Comparison of ENCODE assay signal across 31 cellular contexts in genomic region chr12:26044592-26044991, GRCh38.
"Had no signal": no experiment of that assay in that cellular context is flagged by ENCODE, and none has a peak within 500 bp of the region (broad histone marks: within the 10 kb centered on the region; RNA-seq: fewer than 3 reads in every experiment).

No MANE protein-coding gene starts in this region.

- H3K4me3 ChIP-seq: esophagus squamous epithelium, left lung, lower lobe of right lung, mucosa of descending colon, skin epidermis, thyroid gland had no signal

- H3K27ac Mint-ChIP-seq: activated CD4-positive, alpha-beta memory T cell treated with anti-CD3 and anti-CD28 coated beads for 36 hours; activated CD4-positive, alpha-beta T cell treated with anti-CD3 and anti-CD28 coated beads, Interleukin-2, amount 10 ng/mL, durations not matched to agents 24 days and 14 days; activated naive CD4-positive, alpha-beta T cell treated with anti-CD3 and anti-CD28 coated beads for 36 hours; activated naive CD8-positive, alpha-beta T cell treated with anti-CD3 and anti-CD28 coated beads for 36 hours; activated T-helper 1 cell treated with anti-CD3 and anti-CD28 coated beads, Interleukin-12 subunit alpha, Interleukin-12 subunit beta, Interleukin-2, Interleukin-4 antibody, amounts not matched to agents 30 ng/mL and 10 ng/mL and 1 ng/mL, durations not matched to agents 14 hours and 24 hours and 36 hours; dendritic cell treated with granulocyte-macrophage colony-stimulating factor and Interleukin-4, amounts not matched to agents 40 ng/mL and 50 ng/mL, for 4 days; natural killer cell treated with Interleukin-12 subunit alpha and Interleukin-12 subunit beta and Interleukin-15 and Interleukin-18, amount 100 ng/mL, for 72 hours; progenitor cell of endocrine pancreas; stimulated activated memory B cell treated with anti-CD40 and anti-IgM and Interleukin-4, amounts not matched to agents 10 μg/mL and 1 μg/mL and 100 μg/mL, for 72 hours; T-helper 1 cell treated with Interleukin-12 subunit alpha and Interleukin-12 subunit beta and Interleukin-4 antibody, amounts not matched to agents 30 μg/mL and 1 μg/mL, for 36 hours had no signal

- DNase-seq: activated CD4-positive, alpha-beta memory T cell treated with anti-CD3 and anti-CD28 coated beads for 36 hours; activated CD4-positive, alpha-beta T cell treated with anti-CD3 and anti-CD28 coated beads, Interleukin-2, amount 10 ng/mL, durations not matched to agents 24 days and 14 days; activated CD8-positive, alpha-beta memory T cell treated with anti-CD3 and anti-CD28 coated beads, Interleukin-2, amount 50 U/mL, for 4 hours; activated effector memory CD4-positive, alpha-beta T cell treated with anti-CD3 and anti-CD28 coated beads, Interleukin-2, amount 50 U/mL, for 16 hours; activated naive CD4-positive, alpha-beta T cell treated with anti-CD3 and anti-CD28 coated beads for 36 hours; activated naive CD8-positive, alpha-beta T cell treated with anti-CD3 and anti-CD28 coated beads for 36 hours; activated T-cell treated with anti-CD3 and anti-CD28 coated beads, Interleukin-2, amount 50 U/mL, for 1 hour; brain microvascular endothelial cell; caudate nucleus; esophagus squamous epithelium; left lung; lower lobe of right lung; mesendoderm; mucosa of descending colon; stimulated activated CD4-positive, alpha-beta T cell treated with anti-CD3 and anti-CD28 coated beads, Interleukin-12 subunit alpha, Interleukin-12 subunit beta, amount 100 ng/mL, for 4 hours; stimulated activated CD4-positive, alpha-beta T cell treated with anti-CD3 and anti-CD28 coated beads, Interleukin-4, amount 100 ng/mL, for 4 hours; stimulated activated CD8-positive, alpha-beta memory T cell treated with anti-CD3 and anti-CD28 coated beads, Interleukin-4, amount 100 ng/mL, for 48 hours; stimulated activated naive CD8-positive, alpha-beta T cell treated with anti-CD3 and anti-CD28 coated beads, Interleukin-15, amount 100 ng/mL, for 72 hours; T-helper 9 cell; WERI-Rb-1 had no signal

- H3K36me3 Mint-ChIP-seq: activated CD4-positive, alpha-beta memory T cell treated with anti-CD3 and anti-CD28 coated beads for 36 hours; activated naive CD8-positive, alpha-beta T cell treated with anti-CD3 and anti-CD28 coated beads for 36 hours; natural killer cell treated with Interleukin-12 subunit alpha and Interleukin-12 subunit beta and Interleukin-15 and Interleukin-18, amount 100 ng/mL, for 72 hours; stimulated activated memory B cell treated with anti-CD40 and anti-IgM and Interleukin-4, amounts not matched to agents 10 μg/mL and 1 μg/mL and 100 μg/mL, for 72 hours had no signal

- H3K36me3 ChIP-seq: brain microvascular endothelial cell, esophagus squamous epithelium, left lung, lower lobe of right lung, thyroid gland, WERI-Rb-1 had no signal

- H3K9me3 Mint-ChIP-seq: activated CD4-positive, alpha-beta memory T cell treated with anti-CD3 and anti-CD28 coated beads for 36 hours; activated CD4-positive, alpha-beta T cell treated with anti-CD3 and anti-CD28 coated beads, Interleukin-2, amount 10 ng/mL, durations not matched to agents 24 days and 14 days; activated naive CD4-positive, alpha-beta T cell treated with anti-CD3 and anti-CD28 coated beads for 36 hours; activated naive CD8-positive, alpha-beta T cell treated with anti-CD3 and anti-CD28 coated beads for 36 hours; activated T-helper 1 cell treated with anti-CD3 and anti-CD28 coated beads, Interleukin-12 subunit alpha, Interleukin-12 subunit beta, Interleukin-2, Interleukin-4 antibody, amounts not matched to agents 30 ng/mL and 10 ng/mL and 1 ng/mL, durations not matched to agents 14 hours and 24 hours and 36 hours; dendritic cell treated with granulocyte-macrophage colony-stimulating factor and Interleukin-4, amounts not matched to agents 40 ng/mL and 50 ng/mL, for 4 days; natural killer cell treated with Interleukin-12 subunit alpha and Interleukin-12 subunit beta and Interleukin-15 and Interleukin-18, amount 100 ng/mL, for 72 hours; stimulated activated memory B cell treated with anti-CD40 and anti-IgM and Interleukin-4, amounts not matched to agents 10 μg/mL and 1 μg/mL and 100 μg/mL, for 72 hours; stimulated activated naive CD8-positive, alpha-beta T cell treated with anti-CD3 and anti-CD28 coated beads, Interleukin-15, amount 100 ng/mL, for 72 hours; T-helper 1 cell treated with Interleukin-12 subunit alpha and Interleukin-12 subunit beta and Interleukin-4 antibody, amounts not matched to agents 30 μg/mL and 1 μg/mL, for 36 hours had no signal

- H3K4me1 ChIP-seq: left lung had no signal

- ATAC-seq: activated CD4-positive, CD25-positive, alpha-beta regulatory T cell treated with anti-CD3 and anti-CD28 coated beads, Interleukin-2, amount 50 U/mL, for 24 hours; lower lobe of right lung; mucosa of descending colon; natural killer cell treated with Interleukin-12 subunit alpha and Interleukin-12 subunit beta and Interleukin-15 and Interleukin-18, amount 100 ng/mL, for 72 hours; sciatic nerve; stimulated activated memory B cell treated with anti-CD40 and anti-IgM and Interleukin-4, amounts not matched to agents 10 μg/mL and 1 μg/mL and 100 μg/mL, for 72 hours; stimulated activated naive CD8-positive, alpha-beta T cell treated with anti-CD3 and anti-CD28 coated beads, Interleukin-15, amount 100 ng/mL, for 72 hours had no signal

- H3K9me3 ChIP-seq: esophagus squamous epithelium, left lung, lower lobe of right lung, mucosa of descending colon, thyroid gland had no signal

- H3K27me3 Mint-ChIP-seq: activated CD4-positive, alpha-beta memory T cell treated with anti-CD3 and anti-CD28 coated beads for 36 hours; activated naive CD8-positive, alpha-beta T cell treated with anti-CD3 and anti-CD28 coated beads for 36 hours; dendritic cell treated with granulocyte-macrophage colony-stimulating factor and Interleukin-4, amounts not matched to agents 40 ng/mL and 50 ng/mL, for 4 days; progenitor cell of endocrine pancreas; stimulated activated memory B cell treated with anti-CD40 and anti-IgM and Interleukin-4, amounts not matched to agents 10 μg/mL and 1 μg/mL and 100 μg/mL, for 72 hours had no signal

- H3K4me3 Mint-ChIP-seq: activated CD4-positive, alpha-beta memory T cell treated with anti-CD3 and anti-CD28 coated beads for 36 hours; activated CD4-positive, alpha-beta T cell treated with anti-CD3 and anti-CD28 coated beads, Interleukin-2, amount 10 ng/mL, durations not matched to agents 24 days and 14 days; activated naive CD4-positive, alpha-beta T cell treated with anti-CD3 and anti-CD28 coated beads for 36 hours; activated naive CD8-positive, alpha-beta T cell treated with anti-CD3 and anti-CD28 coated beads for 36 hours; activated T-helper 1 cell treated with anti-CD3 and anti-CD28 coated beads, Interleukin-12 subunit alpha, Interleukin-12 subunit beta, Interleukin-2, Interleukin-4 antibody, amounts not matched to agents 30 ng/mL and 10 ng/mL and 1 ng/mL, durations not matched to agents 14 hours and 24 hours and 36 hours; dendritic cell treated with granulocyte-macrophage colony-stimulating factor and Interleukin-4, amounts not matched to agents 40 ng/mL and 50 ng/mL, for 4 days; natural killer cell treated with Interleukin-12 subunit alpha and Interleukin-12 subunit beta and Interleukin-15 and Interleukin-18, amount 100 ng/mL, for 72 hours; stimulated activated memory B cell treated with anti-CD40 and anti-IgM and Interleukin-4, amounts not matched to agents 10 μg/mL and 1 μg/mL and 100 μg/mL, for 72 hours; stimulated activated naive CD8-positive, alpha-beta T cell treated with anti-CD3 and anti-CD28 coated beads, Interleukin-15, amount 100 ng/mL, for 72 hours; T-helper 1 cell treated with Interleukin-12 subunit alpha and Interleukin-12 subunit beta and Interleukin-4 antibody, amounts not matched to agents 30 μg/mL and 1 μg/mL, for 36 hours had no signal

- H3K27ac ChIP-seq: brain microvascular endothelial cell, epithelial cell of prostate, esophagus squamous epithelium, left lung, lower lobe of right lung, skin epidermis, thyroid gland, WERI-Rb-1 had no signal

- H3K4me1 Mint-ChIP-seq: activated CD4-positive, alpha-beta T cell treated with anti-CD3 and anti-CD28 coated beads, Interleukin-2, amount 10 ng/mL, durations not matched to agents 24 days and 14 days; activated naive CD8-positive, alpha-beta T cell treated with anti-CD3 and anti-CD28 coated beads for 36 hours; stimulated activated memory B cell treated with anti-CD40 and anti-IgM and Interleukin-4, amounts not matched to agents 10 μg/mL and 1 μg/mL and 100 μg/mL, for 72 hours; stimulated activated naive CD8-positive, alpha-beta T cell treated with anti-CD3 and anti-CD28 coated beads, Interleukin-15, amount 100 ng/mL, for 72 hours had no signal

- H3K27me3 ChIP-seq: brain microvascular endothelial cell, esophagus squamous epithelium, left lung, thyroid gland had no signal
